ENCODE assay signal across 9 cellular contexts in genomic region chr13:36418022-36418805, GRCh38. TPM values are rescaled to one million over a fixed set of nuclear protein-coding genes. Genes with fewer than 3 reads are reported as not detected.
DNase-seq lines count a peak whose midpoint lies in the region; ATAC-seq lines count a peak whose summit lies in the region.
"Had no signal": no experiment of that assay in that cellular context is flagged by ENCODE, and none has a peak within 500 bp of the region (broad histone marks: within the 10 kb centered on the region; RNA-seq: fewer than 3 reads in every experiment).

No MANE protein-coding gene starts in this region.

- ATAC-seq in GM21360 (IDR thresholded peaks at IDR 0.05; ENCODE audit: unreplicated experiment) (peak; percentile 85), HG03521 (IDR thresholded peaks at IDR 0.05; ENCODE audit: unreplicated experiment) (peak; percentile 65), HG03045 (IDR thresholded peaks at IDR 0.05; ENCODE audit: unreplicated experiment) (no peak)

- no peak overlapping the region for H3K4me2 ChIP-seq in mesendoderm (ENCODE audit: low read length)

- H3K56ac ChIP-seq in mesendoderm (ENCODE audit: low read length), result peak overlapping the region; percentile 65

- H3K4me1 Mint-ChIP-seq in activated CD4-positive, alpha-beta memory T cell treated with anti-CD3 and anti-CD28 coated beads for 36 hours (ENCODE audit: low read depth), result peaks cover 27% of the 10 kb centered on the region

- no peak overlapping the region for H3K9ac ChIP-seq in mesendoderm (ENCODE audit: low read length)

- H4K5ac ChIP-seq in mesendoderm (ENCODE audit: low read length), result no peak overlapping the region

- no peaks in the 10 kb centered on the region for H3K79me2 ChIP-seq in mesendoderm (ENCODE audit: control insufficient read depth, insufficient read depth, low read length)

- H3K79me1 ChIP-seq in mesendoderm (ENCODE audit: low read length), result no peaks in the 10 kb centered on the region

- DNase-seq in AML-193 (lab: John Stamatoyannopoulos, UW) (peak; percentile 91 to 93), mesendoderm (peak; percentile 94), epidermal melanocyte (ENCODE audit: insufficient read length, low spot score) (no peak), NCI-H1930 (lab: John Stamatoyannopoulos, UW) (no peak)
- no peak for DNase-seq in activated CD4-positive, alpha-beta memory T cell treated with anti-CD3 and anti-CD28 coated beads for 36 hours

- peaks cover 34% of the 10 kb centered on the region for H3K27me3 Mint-ChIP-seq in activated CD4-positive, alpha-beta memory T cell treated with anti-CD3 and anti-CD28 coated beads for 36 hours

- H3K4me3 Mint-ChIP-seq in activated CD4-positive, alpha-beta memory T cell treated with anti-CD3 and anti-CD28 coated beads for 36 hours, result no peak overlapping the region

- H3K27me3 ChIP-seq in mesendoderm (ENCODE audit: insufficient read depth, low read length, poor library complexity), result no peaks in the 10 kb centered on the region
- H3K27me3 ChIP-seq: cardiac muscle cell had no signal

- no peak overlapping the region for H3K27ac ChIP-seq in mesendoderm (ENCODE audit: low read depth, low read length)
- H3K27ac ChIP-seq: cardiac muscle cell had no signal

- peak overlapping the region; percentile 33 for H2BK5ac ChIP-seq in mesendoderm (ENCODE audit: low read length)

- H3K23ac ChIP-seq in mesendoderm (ENCODE audit: low read length), result no peak overlapping the region

- H4K8ac ChIP-seq in mesendoderm (ENCODE audit: low read depth, low read length), result no peak overlapping the region

- H3K4ac ChIP-seq in mesendoderm (ENCODE audit: low read depth, low read length), result no peak overlapping the region

- no peaks in the 10 kb centered on the region for H3K9me3 Mint-ChIP-seq in activated CD4-positive, alpha-beta memory T cell treated with anti-CD3 and anti-CD28 coated beads for 36 hours

- H2AK5ac ChIP-seq in mesendoderm (ENCODE audit: low read length), result no peak overlapping the region

- H2BK15ac ChIP-seq in mesendoderm (replicated peaks; ENCODE audit: low read depth), result no peak overlapping the region

- POLR2A ChIA-PET in activated CD4-positive, alpha-beta memory T cell treated with anti-CD3 and anti-CD28 coated beads for 36 hours (lab: Charles Lee), result no interaction called here

- H3K36me3 ChIP-seq in mesendoderm (ENCODE audit: control insufficient read depth, insufficient read depth, low read length), result no peaks in the 10 kb centered on the region
- H3K36me3 ChIP-seq: cardiac muscle cell had no signal

- H2BK120ac ChIP-seq in mesendoderm (ENCODE audit: low read depth, low read length), result no peak overlapping the region

- intact Hi-C loops in activated CD4-positive, alpha-beta memory T cell treated with anti-CD3 and anti-CD28 coated beads for 36 hours (cut with micrococcal nuclease), result loop anchor here (1.0 kb wide), 3 partner anchors 14 to 402 kb away; partner anchors contain the start of genes CCNA1 and SPART

- WGBS in mesendoderm (ENCODE audit: extremely low coverage, insufficient coverage, low lambda C conversion rate), result no CpG with 5 or more reads among the region's 9 CpGs

- H3K4me1 ChIP-seq in mesendoderm (ENCODE audit: control insufficient read depth, low read depth, low read length), result peaks cover 4% of the 10 kb centered on the region

- peak overlapping the region; percentile 30 for H3K27ac Mint-ChIP-seq in activated CD4-positive, alpha-beta memory T cell treated with anti-CD3 and anti-CD28 coated beads for 36 hours

- no peak overlapping the region for H3K4me3 ChIP-seq in mesendoderm (ENCODE audit: low read length)
- H3K4me3 ChIP-seq: cardiac muscle cell had no signal

- H3K18ac ChIP-seq in mesendoderm (ENCODE audit: low read length), result no peak overlapping the region

- H3K36me3 Mint-ChIP-seq in activated CD4-positive, alpha-beta memory T cell treated with anti-CD3 and anti-CD28 coated beads for 36 hours, result no peaks in the 10 kb centered on the region

- CTCF ChIA-PET in activated CD4-positive, alpha-beta memory T cell treated with anti-CD3 and anti-CD28 coated beads for 36 hours (lab: Charles Lee), result interaction anchor here (0.8 to 3.9 kb wide), 5 partner anchors 9 to 400 kb away, joined by 3 to 33 read pairs (median 3); no protein-coding TSS in a partner anchor

RNA-seq across cellular contexts. Expression of gene CCNA1, which starts 14.1 kb away (rescaled TPM):
- total RNA-seq in activated CD4-positive, alpha-beta memory T cell treated with anti-CD3 and anti-CD28 coated beads for 36 hours, result under 1 TPM; 0.62 to 0.87 TPM
- 1.6 TPM for polyA plus RNA-seq in mesendoderm (2013, experiment 1 of 2)
- 1.5 TPM for polyA plus RNA-seq in mesendoderm (2013, experiment 2 of 2)

Comparison
In these comparisons a context has a peak if more than half of its experiments do, and no peak if none do; other contexts are left out.
1. DNase-seq: peak in AML-193 (2 of 2) and mesendoderm (single experiment); none in activated CD4-positive, alpha-beta memory T cell treated with anti-CD3 and anti-CD28 coated beads for 36 hours (single experiment), epidermal melanocyte (single experiment) and NCI-H1930 (0 of 2).